In the genomic region with DNA sequence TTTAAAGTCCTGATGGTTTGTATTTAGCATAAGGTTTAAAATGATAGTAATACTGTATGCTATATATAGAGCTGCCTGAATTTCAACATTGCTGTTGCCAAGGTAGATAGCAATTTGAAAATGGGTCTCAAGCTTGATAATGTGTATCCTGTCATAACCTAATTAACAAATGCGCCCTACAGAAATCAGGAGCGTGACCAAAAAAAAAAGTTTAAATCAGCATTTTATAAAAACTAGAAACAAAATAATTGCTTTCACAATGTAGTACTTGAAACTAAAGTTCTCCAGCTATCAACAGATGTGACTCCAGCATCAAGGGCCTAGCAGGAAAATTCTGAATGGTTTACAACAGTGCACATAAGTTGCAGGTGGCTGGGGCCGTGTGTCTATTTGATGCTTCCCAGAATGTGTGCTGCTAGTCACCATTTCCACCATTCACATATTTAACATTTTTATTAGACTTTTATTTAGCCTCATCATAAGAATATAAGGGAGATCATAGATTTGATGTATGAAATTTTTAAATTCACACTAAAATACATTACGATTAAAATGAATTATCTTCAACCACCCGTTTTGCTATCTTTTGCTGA, we compare ENCODE assay signal across 14 cellular contexts. TPM values are rescaled to one million over a fixed set of nuclear protein-coding genes. Genes with fewer than 3 reads are reported as not detected.
"Had no signal": no experiment of that assay in that cellular context is flagged by ENCODE, and none has a peak within 500 bp of the region (broad histone marks: within the 10 kb centered on the region; RNA-seq: fewer than 3 reads in every experiment).

No MANE protein-coding gene starts in this region.

- H3K4me1 ChIP-seq: breast epithelium, thyroid gland had no signal

- H3K27ac Mint-ChIP-seq: activated T-helper 17 cell treated with anti-CD3 and anti-CD28 coated beads, Interleukin-2, amount 50 U/mL, for 72 hours had no signal

- H3K36me3 ChIP-seq: breast epithelium had no signal

- ATAC-seq: activated CD4-positive, CD25-positive, alpha-beta regulatory T cell treated with anti-CD3 and anti-CD28 coated beads, Interleukin-2, amount 50 U/mL, for 24 hours had no signal

- DNase-seq: activated CD4-positive, alpha-beta T cell treated with anti-CD3 and anti-CD28 coated beads, Interleukin-2, amount 50 U/mL, for 4 hours; activated CD8-positive, alpha-beta memory T cell treated with anti-CD3 and anti-CD28 coated beads, Interleukin-2, amount 50 U/mL, for 4 hours; activated naive CD8-positive, alpha-beta T cell treated with anti-CD3 and anti-CD28 coated beads, Interleukin-2, amount 10 ng/mL, durations not matched to agents 7 days and 5 days; hypothalamus; lower lobe of right lung; midbrain; small intestine; thyroid gland had no signal

- H3K4me3 Mint-ChIP-seq: activated naive CD8-positive, alpha-beta T cell treated with anti-CD3 and anti-CD28 coated beads, Interleukin-2, amount 10 ng/mL, durations not matched to agents 7 days and 5 days; activated T-helper 17 cell treated with anti-CD3 and anti-CD28 coated beads, Interleukin-2, amount 50 U/mL, for 72 hours had no signal

- H3K27me3 Mint-ChIP-seq: activated naive CD8-positive, alpha-beta T cell treated with anti-CD3 and anti-CD28 coated beads, Interleukin-2, amount 10 ng/mL, durations not matched to agents 7 days and 5 days; activated T-helper 17 cell treated with anti-CD3 and anti-CD28 coated beads, Interleukin-2, amount 50 U/mL, for 72 hours had no signal

- H3K9me3 Mint-ChIP-seq: activated naive CD8-positive, alpha-beta T cell treated with anti-CD3 and anti-CD28 coated beads, Interleukin-2, amount 10 ng/mL, durations not matched to agents 7 days and 5 days; activated T-helper 17 cell treated with anti-CD3 and anti-CD28 coated beads, Interleukin-2, amount 50 U/mL, for 72 hours had no signal

- H3K9me3 ChIP-seq: breast epithelium, lower lobe of right lung, thyroid gland had no signal

- H3K4me3 ChIP-seq: breast epithelium, lower lobe of right lung, thyroid gland had no signal

- H3K27me3 ChIP-seq: breast epithelium, thyroid gland had no signal

- H3K27ac ChIP-seq: breast epithelium, lower lobe of right lung, thyroid gland had no signal

- FAIRE-seq: endometrium, small intestine had no signal

RNA-seq across cellular contexts. Expression of a gene that starts 14.1 kb away (rescaled TPM):
- total RNA-seq: activated naive CD8-positive, alpha-beta T cell treated with anti-CD3 and anti-CD28 coated beads, Interleukin-2, amount 10 ng/mL, durations not matched to agents 7 days and 5 days; activated T-helper 17 cell treated with anti-CD3 and anti-CD28 coated beads, Interleukin-2, amount 50 U/mL, for 72 hours; aorta; breast epithelium; esophagus mucosa; lower lobe of right lung; thyroid gland had no signal
- polyA plus RNA-seq: aorta had no signal
